In the genomic region with DNA sequence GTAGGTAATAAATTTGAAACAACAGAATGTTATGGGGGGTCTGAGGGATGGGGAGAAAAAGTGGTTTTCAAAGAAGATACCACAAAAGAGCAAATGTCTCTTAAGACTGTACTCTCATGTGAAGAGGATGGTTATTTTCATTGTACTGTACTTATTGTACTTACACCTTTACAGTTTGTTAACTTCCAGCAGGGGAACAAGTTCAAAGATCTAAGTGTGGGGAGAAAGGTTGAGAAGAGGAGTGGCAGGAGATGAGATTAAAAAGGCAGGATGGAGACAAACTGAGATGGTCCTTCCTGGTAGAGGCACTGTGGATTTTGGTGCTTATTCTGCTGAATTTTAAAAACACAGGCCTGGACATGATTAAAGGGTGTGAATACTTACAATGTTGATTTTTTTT, we compare ENCODE assay signal across 24 cellular contexts. TPM values are rescaled to one million over a fixed set of nuclear protein-coding genes. Genes with fewer than 3 reads are reported as not detected.
DNase-seq lines count a peak whose midpoint lies in the region; ATAC-seq and TF ChIP-seq lines count a peak whose summit lies in the region.
"Had no signal": no experiment of that assay in that cellular context is flagged by ENCODE, and none has a peak within 500 bp of the region (broad histone marks: within the 10 kb centered on the region; RNA-seq: fewer than 3 reads in every experiment).

No MANE protein-coding gene starts in this region.

- no peak overlapping the region for H3K4me3 Mint-ChIP-seq in activated naive CD8-positive, alpha-beta T cell
- no peak overlapping the region for H3K4me3 Mint-ChIP-seq in activated naive CD8-positive, alpha-beta T cell treated with anti-CD3 and anti-CD28 coated beads for 36 hours
- no peak overlapping the region for H3K4me3 Mint-ChIP-seq in T-helper 17 cell
- H3K4me3 Mint-ChIP-seq: activated CD8-positive, alpha-beta T cell treated with anti-CD3 and anti-CD28 coated beads for 36 hours; T-cell had no signal

- DNase-seq in activated naive CD8-positive, alpha-beta T cell treated with anti-CD3 and anti-CD28 coated beads for 36 hours, result no peak
- DNase-seq in T-helper 17 cell (no peak), fibroblast of lung (ENCODE audit: low read depth in 2 of 2) (no peak), uterus (no peak)
- no peak for DNase-seq in NK-92 treated with Interleukin-12 subunit alpha and Interleukin-12 subunit beta, amount 100 ng/mL, for 24 hours (lab: John Stamatoyannopoulos, UW)
- DNase-seq: CD8-positive, alpha-beta memory T cell; effector memory CD8-positive, alpha-beta T cell; head of caudate nucleus; islet precursor cell; NCI-H187; Right ventricle myocardium superior; spleen; tibial artery had no signal

- peaks cover 41% of the 10 kb centered on the region for H3K79me2 ChIP-seq in fibroblast of lung (ENCODE audit: control insufficient read depth, insufficient read depth, low read length)

- no peaks in the 10 kb centered on the region for H3K36me3 ChIP-seq in fibroblast of lung (ENCODE audit: control insufficient read depth, insufficient read depth, low read length)
- H3K36me3 ChIP-seq in subcutaneous abdominal adipose tissue (ENCODE audit: control insufficient read depth in 5 of 5, insufficient read depth in 5 of 5, low read length in 5 of 5), result peaks cover 6 to 13% (median 7%) of the 10 kb centered on the region in 5 donors
- H3K36me3 ChIP-seq in uterus, result no peaks in the 10 kb centered on the region
- H3K36me3 ChIP-seq: prostate gland had no signal

- H3K27ac Mint-ChIP-seq in activated naive CD8-positive, alpha-beta T cell, result peak overlapping the region; percentile 23
- H3K27ac Mint-ChIP-seq in activated naive CD8-positive, alpha-beta T cell treated with anti-CD3 and anti-CD28 coated beads for 36 hours, result no peak overlapping the region
- peak overlapping the region; percentile 21 for H3K27ac Mint-ChIP-seq in T-helper 17 cell
- H3K27ac Mint-ChIP-seq: activated CD8-positive, alpha-beta T cell treated with anti-CD3 and anti-CD28 coated beads for 36 hours had no signal

- peak overlapping the region; percentile 7 for H3K27ac ChIP-seq in fibroblast of lung (ENCODE audit: insufficient read depth, low read length)
- H3K27ac ChIP-seq in subcutaneous abdominal adipose tissue (ENCODE audit: low read depth, low read length), result peak overlapping the region; percentile 8
- no peak overlapping the region for H3K27ac ChIP-seq in uterus
- H3K27ac ChIP-seq: A549, prostate gland, VCaP had no signal

- peaks cover 3% of the 10 kb centered on the region for H3K36me3 Mint-ChIP-seq in activated naive CD8-positive, alpha-beta T cell
- peaks cover 14% of the 10 kb centered on the region for H3K36me3 Mint-ChIP-seq in activated naive CD8-positive, alpha-beta T cell treated with anti-CD3 and anti-CD28 coated beads for 36 hours
- no peaks in the 10 kb centered on the region for H3K36me3 Mint-ChIP-seq in T-helper 17 cell (ENCODE audit: low read depth)

- peak overlapping the region; percentile 12 for H2AFZ ChIP-seq in fibroblast of lung (ENCODE audit: low read length)

- H3K27me3 ChIP-seq in fibroblast of lung (ENCODE audit: control insufficient read depth, insufficient read depth, low read length), result no peaks in the 10 kb centered on the region
- no peaks in the 10 kb centered on the region for H3K27me3 ChIP-seq in subcutaneous abdominal adipose tissue (ENCODE audit: control insufficient read depth in 5 of 5, insufficient read depth in 4 of 5, low read length in 5 of 5)
- H3K27me3 ChIP-seq in uterus, result no peaks in the 10 kb centered on the region
- H3K27me3 ChIP-seq: spleen, tibial artery had no signal

- H3K4me3 ChIP-seq in fibroblast of lung (replicated peaks in 1 of 4; ENCODE audit: control extremely low read depth in 1 of 4, insufficient read depth in 1 of 4, low read depth in 3 of 4, low read length in 4 of 4), result peak overlapping the region in 3 of 4 experiments; percentile 4 to 62 (median 43)
- no peak overlapping the region for H3K4me3 ChIP-seq in subcutaneous abdominal adipose tissue (ENCODE audit: low read depth in 1 of 5, low read length in 5 of 5)
- H3K4me3 ChIP-seq in uterus, result no peak overlapping the region
- H3K4me3 ChIP-seq: A549, HAP-1, prostate gland, spleen had no signal

- H3K4me2 ChIP-seq in fibroblast of lung (ENCODE audit: extremely low read depth, insufficient read depth, low read length), result peak overlapping the region; percentile 30

- peaks cover 5% of the 10 kb centered on the region for H3K4me1 ChIP-seq in fibroblast of lung (ENCODE audit: control insufficient read depth, extremely low read depth, insufficient read depth, low read length)
- peaks cover 0 to 53% (median 47%) of the 10 kb centered on the region in 5 donors for H3K4me1 ChIP-seq in subcutaneous abdominal adipose tissue (ENCODE audit: control insufficient read depth in 5 of 5, insufficient read depth in 5 of 5, low read length in 5 of 5)
- peaks cover 0 to 7% of the 10 kb centered on the region in 2 donors for H3K4me1 ChIP-seq in uterus
- H3K4me1 ChIP-seq: prostate gland had no signal

- TF ChIP-seq POLR2A in uterus (IDR thresholded peaks at IDR 0.05), result no peak

- no peaks in the 10 kb centered on the region for H3K27me3 Mint-ChIP-seq in activated naive CD8-positive, alpha-beta T cell
- no peaks in the 10 kb centered on the region for H3K27me3 Mint-ChIP-seq in activated naive CD8-positive, alpha-beta T cell treated with anti-CD3 and anti-CD28 coated beads for 36 hours
- no peaks in the 10 kb centered on the region for H3K27me3 Mint-ChIP-seq in T-helper 17 cell
- H3K27me3 Mint-ChIP-seq: activated CD8-positive, alpha-beta T cell treated with anti-CD3 and anti-CD28 coated beads for 36 hours; CD8-positive, alpha-beta memory T cell; effector memory CD8-positive, alpha-beta T cell; T-cell had no signal

- no peaks in the 10 kb centered on the region for H4K20me1 ChIP-seq in fibroblast of lung (ENCODE audit: control insufficient read depth, extremely low read depth, insufficient read depth, low read length)

- no peak overlapping the region for H3K9ac ChIP-seq in fibroblast of lung (ENCODE audit: insufficient read depth, low read length)
- H3K9ac ChIP-seq in subcutaneous abdominal adipose tissue (ENCODE audit: low read length in 5 of 5), result no peak overlapping the region

- intact Hi-C loops in uterus (cut with DNase I; ENCODE audit: low total_unique reads), result no loop called here

- H3K4me1 Mint-ChIP-seq in activated naive CD8-positive, alpha-beta T cell (ENCODE audit: low read depth), result peaks cover 52% of the 10 kb centered on the region
- H3K4me1 Mint-ChIP-seq in activated naive CD8-positive, alpha-beta T cell treated with anti-CD3 and anti-CD28 coated beads for 36 hours, result peaks cover 47% of the 10 kb centered on the region
- peaks cover 42% of the 10 kb centered on the region for H3K4me1 Mint-ChIP-seq in T-helper 17 cell

- ATAC-seq in T-helper 17 cell, result no peak
- ATAC-seq in activated CD4-positive, CD25-positive, alpha-beta regulatory T cell treated with anti-CD3 and anti-CD28 coated beads, Interleukin-2, amount 50 U/mL, for 24 hours, result no peak
- ATAC-seq: A549 had no signal

- no peak for TF ChIP-seq CTCF in fibroblast of lung (conservative IDR thresholded peaks at IDR 0.05 in 1 of 2, IDR thresholded peaks at IDR 0.05 in 1 of 2; ENCODE audit: low read depth in 1 of 2, low read length in 2 of 2)
- TF ChIP-seq CTCF in uterus (IDR thresholded peaks at IDR 0.05), result no peak

- H3K9me3 ChIP-seq in T-helper 17 cell (ENCODE audit: control insufficient read depth, low read length, poor library complexity, severe bottlenecking) (no peaks in the 10 kb centered on the region), fibroblast of lung (ENCODE audit: control insufficient read depth, insufficient read depth, low read depth, low read length) (no peaks in the 10 kb centered on the region), subcutaneous abdominal adipose tissue (ENCODE audit: control insufficient read depth in 5 of 5, low read length in 5 of 5) (no peaks in the 10 kb centered on the region), uterus (no peaks in the 10 kb centered on the region)
- H3K9me3 ChIP-seq: A549, HAP-1, prostate gland, spleen, tibial artery had no signal

- no peaks in the 10 kb centered on the region for H3K9me3 Mint-ChIP-seq in activated naive CD8-positive, alpha-beta T cell (ENCODE audit: low read depth)
- no peaks in the 10 kb centered on the region for H3K9me3 Mint-ChIP-seq in activated naive CD8-positive, alpha-beta T cell treated with anti-CD3 and anti-CD28 coated beads for 36 hours
- H3K9me3 Mint-ChIP-seq: activated CD8-positive, alpha-beta T cell treated with anti-CD3 and anti-CD28 coated beads for 36 hours; CD8-positive, alpha-beta memory T cell; effector memory CD8-positive, alpha-beta T cell; nephron; T-cell had no signal

RNA-seq across cellular contexts. Expression of a gene that starts 5.4 kb away (rescaled TPM):
- total RNA-seq in activated naive CD8-positive, alpha-beta T cell treated with anti-CD3 and anti-CD28 coated beads for 36 hours, result under 1 TPM; 0.19 to 0.32 TPM
- total RNA-seq in T-helper 17 cell (under 1 TPM in 1 of 2 donors, not detected in 1; 0.30 TPM), fibroblast of lung (1.0 and 1.7 TPM in 2 replicates), uterus (1 to 10 TPM in 2 of 4 donors, not detected in 2; 1.5 to 2.6 TPM)
- 0.36 and 0.68 TPM in 2 replicates for polyA plus RNA-seq in fibroblast of lung
- 0.44 and 0.73 TPM in 2 replicates for polyA plus RNA-seq in fibroblast of lung (2012)
- not detected in 2 replicates for polyA minus RNA-seq in fibroblast of lung (ENCODE audit: low replicate concordance)
- total RNA-seq: Daoy had no signal

RNA-seq across cellular contexts. Expression of a gene that starts 5.5 kb away (rescaled TPM):
- 10 to 100 TPM; 38.3 to 42.0 TPM for total RNA-seq in activated naive CD8-positive, alpha-beta T cell treated with anti-CD3 and anti-CD28 coated beads for 36 hours
- total RNA-seq in T-helper 17 cell (10 to 100 TPM; 27.0 to 28.1 TPM), fibroblast of lung (182 and 183 TPM in 2 replicates), uterus (100 to 1,000 TPM in 2 of 4 donors, 10 to 100 TPM in 2; 21.8 to 129 (median 71.2) TPM)
- polyA plus RNA-seq in fibroblast of lung, result 131 and 202 TPM in 2 replicates
- 57.8 and 86.1 TPM in 2 replicates for polyA plus RNA-seq in fibroblast of lung (2012)
- polyA minus RNA-seq in fibroblast of lung (ENCODE audit: low replicate concordance), result 3.3 TPM in 2 replicates

Comparison
In these comparisons a context has a peak if more than half of its experiments do, and no peak if none do; other contexts are left out.
1. H3K27ac ChIP-seq: peak in fibroblast of lung (single experiment) and subcutaneous abdominal adipose tissue (single experiment); none in uterus (0 of 2).
2. H3K4me3 ChIP-seq: peak in fibroblast of lung (3 of 4); none in subcutaneous abdominal adipose tissue (0 of 5) and uterus (0 of 2).